ENCODE assay signal across 8 cellular contexts in genomic region chr9:121222524-121223171, GRCh38. TPM values are rescaled to one million over a fixed set of nuclear protein-coding genes. Genes with fewer than 3 reads are reported as not detected.
DNase-seq lines count a peak whose midpoint lies in the region; ATAC-seq and TF ChIP-seq lines count a peak whose summit lies in the region.

No MANE protein-coding gene starts in this region.

- TF ChIP-seq CTCF in BJ (IDR thresholded peaks at IDR 0.05; ENCODE audit: insufficient read depth, low read depth, low read length), result peak; percentile 72
- peak; percentile 42 for TF ChIP-seq CTCF in HL-60 (IDR thresholded peaks at IDR 0.05; ENCODE audit: insufficient read depth, low read length)

- H3K27me3 ChIP-seq in BJ (ENCODE audit: control insufficient read depth, insufficient read depth, low read length), result no peaks in the 10 kb centered on the region
- H3K27me3 ChIP-seq in HL-60 (ENCODE audit: insufficient read depth, poor library complexity, severe bottlenecking), result no peaks in the 10 kb centered on the region

- H3K27ac ChIP-seq in HL-60 (replicated peaks), result no peak overlapping the region

- DNase-seq in BJ (ENCODE audit: low read depth) (no peak), HL-60 (ENCODE audit: low read depth in 1 of 2, low spot score in 1 of 2) (no peak), RKO (ENCODE audit: low spot score) (peak; percentile 77), fibroblast of peridontal ligament (ENCODE audit: extremely low read depth) (peak; percentile 74), retina (peak; percentile 27), ureter (ENCODE audit: low spot score) (no peak)

- no peak overlapping the region for H3K4me3 ChIP-seq in BJ (ENCODE audit: low read depth, low read length)
- no peak overlapping the region for H3K4me3 ChIP-seq in HL-60 (replicated peaks; ENCODE audit: insufficient read depth, low read length)

- CTCF ChIA-PET in BJ (lab: Yijun Ruan, JAX), result interaction anchor here (0.6 to 4.8 kb wide), 17 partner anchors 9 to 177 kb away, joined by 3 to 26 read pairs (median 5); partner anchors contain the start of gene GSN

- H3K36me3 ChIP-seq in BJ (ENCODE audit: control insufficient read depth, insufficient read depth, low read length), result no peaks in the 10 kb centered on the region

- POLR2A ChIA-PET in BJ (lab: Charles Lee), result no interaction called here

- ATAC-seq in HG02759 (IDR thresholded peaks at IDR 0.05; ENCODE audit: unreplicated experiment) (no peak), HG02678 (IDR thresholded peaks at IDR 0.05; ENCODE audit: unreplicated experiment) (no peak)

RNA-seq across cellular contexts. Expression of gene RAB14, which starts 21.0 kb away (rescaled TPM):
- polyA plus RNA-seq in BJ (2011; rRNA removed), result 18.3 and 20.0 TPM in 2 replicates
- 6.8 and 14.2 TPM in 2 replicates for polyA minus RNA-seq in BJ (2011; rRNA and poly(A)+ RNA removed)
- total RNA-seq in ureter, result 115 TPM

RNA-seq across cellular contexts. Expression of gene GSN, which starts 45.3 kb away (rescaled TPM):
- polyA plus RNA-seq in BJ (2011; rRNA removed), result 493 and 765 TPM in 2 replicates
- 523 and 815 TPM in 2 replicates for polyA minus RNA-seq in BJ (2011; rRNA and poly(A)+ RNA removed)
- total RNA-seq in ureter, result 510 TPM

Comparison
In these comparisons a context has a peak if more than half of its experiments do, and no peak if none do; other contexts are left out.
1. DNase-seq: peak in RKO (single experiment), fibroblast of peridontal ligament (single experiment) and retina (single experiment); none in BJ (single experiment), HL-60 (0 of 2) and ureter (single experiment).